1 cellular context compared by ENCODE assay signal in the genomic region with DNA sequence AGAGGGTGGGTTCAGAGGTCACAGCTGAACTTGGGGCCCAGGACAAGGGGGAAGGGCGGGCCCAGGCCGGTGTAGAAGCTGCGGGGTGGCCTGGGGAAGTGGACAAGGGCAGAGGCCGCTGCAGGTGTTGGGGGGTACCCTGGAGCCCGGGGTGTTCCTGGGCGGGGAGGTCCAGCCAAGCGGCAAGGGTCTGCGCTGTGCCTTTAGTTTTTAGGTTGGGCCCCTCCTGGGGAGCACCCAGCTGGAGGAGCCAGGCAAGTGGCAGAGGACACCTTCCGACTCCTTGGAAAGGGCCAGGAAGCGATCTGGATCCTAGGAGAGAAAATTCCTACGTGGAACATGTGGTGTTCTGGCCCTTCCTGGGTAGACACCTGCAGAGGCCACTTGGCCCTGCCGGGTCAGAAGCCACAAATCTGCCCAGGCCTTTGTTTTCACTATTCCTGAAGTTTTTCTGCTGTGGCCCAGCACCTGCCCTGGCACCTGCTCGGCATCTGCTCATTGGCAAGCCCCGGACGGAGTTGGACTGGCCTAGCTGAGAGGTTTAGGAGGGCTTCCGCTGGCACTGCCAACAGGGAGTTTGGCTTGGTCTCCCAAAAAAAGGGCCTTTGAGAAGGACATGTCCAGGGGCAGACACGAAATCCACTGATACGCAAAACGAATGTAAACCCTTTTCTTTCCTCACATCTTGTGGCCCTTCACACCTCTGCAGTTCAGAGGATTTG.
TF ChIP-seq lines count a peak whose summit lies in the region.

No MANE protein-coding gene starts in this region.

TF ChIP-seq in A549, 52 proteins besides CTCF, POLR2A, EP300 and RAD21 (continued from another document):
- TF ChIP-seq, protein P1, sequence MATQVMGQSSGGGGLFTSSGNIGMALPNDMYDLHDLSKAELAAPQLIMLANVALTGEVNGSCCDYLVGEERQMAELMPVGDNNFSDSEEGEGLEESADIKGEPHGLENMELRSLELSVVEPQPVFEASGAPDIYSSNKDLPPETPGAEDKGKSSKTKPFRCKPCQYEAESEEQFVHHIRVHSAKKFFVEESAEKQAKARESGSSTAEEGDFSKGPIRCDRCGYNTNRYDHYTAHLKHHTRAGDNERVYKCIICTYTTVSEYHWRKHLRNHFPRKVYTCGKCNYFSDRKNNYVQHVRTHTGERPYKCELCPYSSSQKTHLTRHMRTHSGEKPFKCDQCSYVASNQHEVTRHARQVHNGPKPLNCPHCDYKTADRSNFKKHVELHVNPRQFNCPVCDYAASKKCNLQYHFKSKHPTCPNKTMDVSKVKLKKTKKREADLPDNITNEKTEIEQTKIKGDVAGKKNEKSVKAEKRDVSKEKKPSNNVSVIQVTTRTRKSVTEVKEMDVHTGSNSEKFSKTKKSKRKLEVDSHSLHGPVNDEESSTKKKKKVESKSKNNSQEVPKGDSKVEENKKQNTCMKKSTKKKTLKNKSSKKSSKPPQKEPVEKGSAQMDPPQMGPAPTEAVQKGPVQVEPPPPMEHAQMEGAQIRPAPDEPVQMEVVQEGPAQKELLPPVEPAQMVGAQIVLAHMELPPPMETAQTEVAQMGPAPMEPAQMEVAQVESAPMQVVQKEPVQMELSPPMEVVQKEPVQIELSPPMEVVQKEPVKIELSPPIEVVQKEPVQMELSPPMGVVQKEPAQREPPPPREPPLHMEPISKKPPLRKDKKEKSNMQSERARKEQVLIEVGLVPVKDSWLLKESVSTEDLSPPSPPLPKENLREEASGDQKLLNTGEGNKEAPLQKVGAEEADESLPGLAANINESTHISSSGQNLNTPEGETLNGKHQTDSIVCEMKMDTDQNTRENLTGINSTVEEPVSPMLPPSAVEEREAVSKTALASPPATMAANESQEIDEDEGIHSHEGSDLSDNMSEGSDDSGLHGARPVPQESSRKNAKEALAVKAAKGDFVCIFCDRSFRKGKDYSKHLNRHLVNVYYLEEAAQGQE (IDR thresholded peaks at IDR 0.05) = no peak
- TF ChIP-seq RCOR1 (IDR thresholded peaks at IDR 0.05; ENCODE audit: low read depth, low read length) (no peak), TFCP2L1 (CRISPR knock-in tag; IDR thresholded peaks at IDR 0.05) (no peak), JUNB (IDR thresholded peaks at IDR 0.05) (no peak)
